ENCODE assay signal across 9 cellular contexts in the genomic region with DNA sequence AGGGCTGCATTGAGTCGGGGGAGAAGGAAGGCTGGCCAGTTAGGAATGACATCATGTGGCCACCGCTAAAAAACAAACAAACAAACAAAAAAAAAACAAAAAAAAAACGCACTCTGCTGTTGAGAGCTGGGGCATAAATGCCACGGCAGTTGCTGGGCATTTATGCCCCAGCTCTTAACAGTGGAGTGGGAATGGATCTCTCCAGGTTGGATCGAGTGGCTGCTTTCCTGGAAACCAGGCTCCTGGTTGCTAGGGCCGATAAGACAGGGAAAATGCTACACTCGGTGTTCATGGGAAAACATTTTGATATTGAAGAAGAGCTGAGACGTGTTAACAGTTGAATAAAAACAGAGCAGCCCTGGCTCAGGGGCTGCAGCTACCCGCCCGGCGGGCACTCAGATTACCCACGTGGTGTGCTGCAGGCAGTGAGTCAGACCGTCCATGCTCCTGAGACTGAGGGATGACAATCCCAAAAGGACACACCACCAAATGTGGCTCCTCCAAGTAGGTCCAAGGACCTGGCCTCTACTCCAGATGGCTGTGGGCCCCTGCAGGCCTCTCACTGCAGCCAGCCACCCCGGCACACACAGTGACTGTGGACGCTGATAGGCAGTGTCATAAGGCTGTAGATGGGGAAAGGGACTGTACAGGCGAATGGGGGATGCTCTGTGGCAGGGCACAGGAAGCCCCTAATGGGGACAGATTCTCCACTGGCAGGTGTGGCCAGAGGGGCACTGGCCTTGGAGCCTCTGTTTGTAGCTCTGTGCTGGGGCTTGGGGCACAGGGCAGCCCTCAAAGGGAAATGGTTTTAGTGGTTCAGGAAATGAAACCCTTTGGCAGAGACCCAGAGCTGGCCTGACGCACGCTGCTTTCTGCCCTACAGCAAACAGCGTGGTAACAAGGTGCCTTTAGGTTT.
DNase-seq lines count a peak whose midpoint lies in the region; ATAC-seq, FAIRE-seq and TF ChIP-seq lines count a peak whose summit lies in the region.
"Had no signal": no experiment of that assay in that cellular context is flagged by ENCODE, and none has a peak within 500 bp of the region (broad histone marks: within the 10 kb centered on the region; RNA-seq: fewer than 3 reads in every experiment).

No MANE protein-coding gene starts in this region.

- no peak overlapping the region for H4K91ac ChIP-seq in mesenchymal stem cell (ENCODE audit: low read length)

- no peak overlapping the region for H2BK120ac ChIP-seq in mesenchymal stem cell (ENCODE audit: low read depth, low read length)

- DNase-seq in SIG-M5 treated with dmso at 0.1 percent for 504 hours (lab: John Stamatoyannopoulos, UW; ENCODE audit: unreplicated experiment) (peak; percentile 9), SIG-M5 (lab: John Stamatoyannopoulos, UW) (no peak), NCI-H2107 (lab: John Stamatoyannopoulos, UW) (peak; percentile 55), bronchial epithelial cell (ENCODE audit: low read depth) (peak; percentile 79), mesenchymal stem cell (no peak)

- H3K27me3 ChIP-seq in bronchial epithelial cell (ENCODE audit: control insufficient read depth, insufficient read depth, low read length) (no peaks in the 10 kb centered on the region), neutrophil (no peaks in the 10 kb centered on the region), mesenchymal stem cell (ENCODE audit: control insufficient read depth in 1 of 2, insufficient read depth in 1 of 2, low read length in 2 of 2) (peaks cover 17 to 38% of the 10 kb centered on the region in 2 experiments)

- H2AFZ ChIP-seq in mesenchymal stem cell (ENCODE audit: low read depth, low read length), result no peak overlapping the region

- H4K8ac ChIP-seq in mesenchymal stem cell (ENCODE audit: low read length), result no peak overlapping the region

- no peak overlapping the region for H3K4me3 ChIP-seq in bronchial epithelial cell (ENCODE audit: low read depth, low read length)
- H3K4me3 ChIP-seq in neutrophil (ENCODE audit: low read depth in 1 of 2, low read length in 1 of 2), result no peak overlapping the region
- H3K4me3 ChIP-seq in mesenchymal stem cell (ENCODE audit: insufficient read depth in 1 of 2, low read depth in 1 of 2, low read length in 2 of 2), result peak overlapping the region in 1 of 2 experiments; percentile 21

- no peak overlapping the region for H2AK5ac ChIP-seq in mesenchymal stem cell (ENCODE audit: low read length, severe bottlenecking)

- H3K36me3 ChIP-seq in bronchial epithelial cell (ENCODE audit: control insufficient read depth, insufficient read depth, low read length) (no peaks in the 10 kb centered on the region), neutrophil (no peaks in the 10 kb centered on the region), mesenchymal stem cell (ENCODE audit: control insufficient read depth in 1 of 2, insufficient read depth in 2 of 2, low read depth in 1 of 2, low read length in 2 of 2) (no peaks in the 10 kb centered on the region)

- no peak overlapping the region for H3K4ac ChIP-seq in mesenchymal stem cell (ENCODE audit: low read depth in 1 of 2, low read length in 2 of 2)

- ATAC-seq in HG02798 (IDR thresholded peaks at IDR 0.05; ENCODE audit: poor library complexity, unreplicated experiment) (peak; percentile 78), HG03025 (IDR thresholded peaks at IDR 0.05; ENCODE audit: low FRiP score, unreplicated experiment) (no peak)

- no peak overlapping the region for H2BK15ac ChIP-seq in mesenchymal stem cell (ENCODE audit: low read depth, poor library complexity, severe bottlenecking)

- peak overlapping the region in 1 of 2 experiments; percentile 3 for H3K18ac ChIP-seq in mesenchymal stem cell (ENCODE audit: low read depth in 1 of 2, low read length in 2 of 2)

- peak overlapping the region in 1 of 2 experiments; percentile 24 for H2BK12ac ChIP-seq in mesenchymal stem cell (ENCODE audit: low read length in 2 of 2)

- no peak overlapping the region for H2BK5ac ChIP-seq in mesenchymal stem cell (ENCODE audit: low read depth, low read length, poor library complexity, severe bottlenecking)

- no peaks in the 10 kb centered on the region for H3K9me3 ChIP-seq in neutrophil
- H3K9me3 ChIP-seq in mesenchymal stem cell (ENCODE audit: control insufficient read depth, low read length), result no peaks in the 10 kb centered on the region

- 83% methylated on average over 19 of the region's 19 CpGs for WGBS in mesenchymal stem cell

- no peak for FAIRE-seq in bronchial epithelial cell (lab: Jason Lieb, UNC)
- FAIRE-seq: TTC549 had no signal

- H3K9ac ChIP-seq in mesenchymal stem cell (ENCODE audit: low read length), result no peak overlapping the region

- H3K27ac ChIP-seq in neutrophil, result peak overlapping the region; percentile 59
- H3K27ac ChIP-seq in mesenchymal stem cell (ENCODE audit: low read length, poor library complexity, severe bottlenecking), result no peak overlapping the region

- no peak overlapping the region for H3K14ac ChIP-seq in mesenchymal stem cell (ENCODE audit: low read length in 2 of 2)

- H3K4me1 ChIP-seq in neutrophil (ENCODE audit: control insufficient read depth in 1 of 2, insufficient read depth in 1 of 2, low read depth in 1 of 2, low read length in 1 of 2) (peaks cover 28 to 38% of the 10 kb centered on the region in 2 experiments), mesenchymal stem cell (ENCODE audit: control insufficient read depth, insufficient read depth, low read depth, low read length) (no peaks in the 10 kb centered on the region)

- H3K4me2 ChIP-seq in mesenchymal stem cell (ENCODE audit: low read length, poor library complexity, severe bottlenecking), result no peak overlapping the region

- H3K79me1 ChIP-seq in mesenchymal stem cell (replicated peaks; ENCODE audit: low read length, poor library complexity, severe bottlenecking), result no peaks in the 10 kb centered on the region

- peak overlapping the region in 1 of 2 experiments; percentile 34 for H3K23ac ChIP-seq in mesenchymal stem cell (ENCODE audit: low read length in 2 of 2)

- TF ChIP-seq CTCF in bronchial epithelial cell (IDR thresholded peaks at IDR 0.05; ENCODE audit: insufficient read depth, low read length, severe bottlenecking) (no peak), neutrophil (IDR thresholded peaks at IDR 0.05) (no peak)

Comparison
In these comparisons a context has a peak if more than half of its experiments do, and no peak if none do; other contexts are left out.
1. DNase-seq: peak in SIG-M5 treated with dmso at 0.1 percent for 504 hours (single experiment), NCI-H2107 (single experiment) and bronchial epithelial cell (single experiment); none in SIG-M5 (single experiment) and mesenchymal stem cell (single experiment).